Comparison of ENCODE assay signal across 19 cellular contexts in the genomic region with DNA sequence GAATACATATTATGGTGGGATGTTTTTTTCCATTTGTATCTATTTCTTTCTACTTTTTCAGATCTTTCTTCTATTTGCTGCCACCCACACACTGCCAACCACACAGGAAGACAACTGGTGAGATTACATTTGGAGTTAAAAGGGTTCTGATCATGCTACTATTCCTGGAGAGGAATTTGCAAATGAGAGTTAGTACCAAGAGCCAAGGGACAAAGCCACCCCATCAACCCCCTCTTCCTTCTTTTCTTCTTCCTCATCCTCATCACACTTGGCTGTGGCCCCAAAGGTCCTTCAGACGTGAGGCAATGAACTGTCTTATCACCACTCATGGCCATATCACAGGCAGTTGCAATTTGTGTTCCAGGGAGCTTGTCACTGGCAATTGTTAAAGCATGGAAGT.
"Had no signal": no experiment of that assay in that cellular context is flagged by ENCODE, and none has a peak within 500 bp of the region (broad histone marks: within the 10 kb centered on the region; RNA-seq: fewer than 3 reads in every experiment).

No MANE protein-coding gene starts in this region.

- ATAC-seq: left lobe of liver; naive thymus-derived CD8-positive, alpha-beta T cell; psoas muscle; stimulated activated memory B cell treated with anti-CD40 and anti-IgM and Interleukin-4, amounts not matched to agents 10 μg/mL and 1 μg/mL and 100 μg/mL, for 72 hours; stimulated activated naive CD8-positive, alpha-beta T cell treated with anti-CD3 and anti-CD28 coated beads, Interleukin-15, amount 100 ng/mL, for 72 hours had no signal

- DNase-seq: central memory CD4-positive, alpha-beta T cell; effector CD4-positive, alpha-beta T cell; endodermal cell; foreskin melanocyte; head of caudate nucleus; hypothalamus; kidney glomerular epithelial cell; mesendoderm; naive thymus-derived CD8-positive, alpha-beta T cell; psoas muscle; stimulated activated CD4-positive, alpha-beta T cell treated with anti-CD3 and anti-CD28 coated beads, Interleukin-4, amount 100 ng/mL, for 24 hours; stimulated activated naive CD8-positive, alpha-beta T cell treated with anti-CD3 and anti-CD28 coated beads, Interleukin-15, amount 100 ng/mL, for 72 hours; transverse colon had no signal

- H3K9me3 ChIP-seq: neutrophil, psoas muscle, thoracic aorta, transverse colon had no signal

- H3K4me1 ChIP-seq: psoas muscle had no signal

- H3K27me3 ChIP-seq: neutrophil, transverse colon had no signal

- H3K36me3 ChIP-seq: neutrophil, thoracic aorta, transverse colon had no signal

- H3K27ac ChIP-seq: coronary artery, neutrophil, psoas muscle, thoracic aorta, transverse colon had no signal

- H3K4me3 ChIP-seq: coronary artery, lung, psoas muscle, thoracic aorta, transverse colon had no signal
